Comparison of ENCODE assay signal across 8 cellular contexts in genomic region chr12:64825143-64826011, GRCh38. TPM values are rescaled to one million over a fixed set of nuclear protein-coding genes. Genes with fewer than 3 reads are reported as not detected.
A peak's percentile ranks its signal among the peaks of the same experiment; 100 is the strongest.
DNase-seq lines count a peak whose midpoint lies in the region; ATAC-seq and TF ChIP-seq lines count a peak whose summit lies in the region.

No MANE protein-coding gene starts in this region.

- H3K27ac Mint-ChIP-seq in dendritic cell treated with granulocyte-macrophage colony-stimulating factor and Interleukin-4, amounts not matched to agents 40 ng/mL and 50 ng/mL, for 4 days: no peak overlapping the region
- H3K27ac Mint-ChIP-seq in osteocyte (ENCODE audit: unreplicated experiment): no peak overlapping the region

- H3K27me3 Mint-ChIP-seq in dendritic cell treated with granulocyte-macrophage colony-stimulating factor and Interleukin-4, amounts not matched to agents 40 ng/mL and 50 ng/mL, for 4 days: peaks cover 71% of the 10 kb centered on the region
- peaks cover 71% of the 10 kb centered on the region for H3K27me3 Mint-ChIP-seq in osteocyte (ENCODE audit: unreplicated experiment)

- no peaks in the 10 kb centered on the region for H3K36me3 Mint-ChIP-seq in dendritic cell treated with granulocyte-macrophage colony-stimulating factor and Interleukin-4, amounts not matched to agents 40 ng/mL and 50 ng/mL, for 4 days (ENCODE audit: low read depth)
- H3K36me3 Mint-ChIP-seq in osteocyte (ENCODE audit: unreplicated experiment): no peaks in the 10 kb centered on the region

- H3K9me3 Mint-ChIP-seq in dendritic cell treated with granulocyte-macrophage colony-stimulating factor and Interleukin-4, amounts not matched to agents 40 ng/mL and 50 ng/mL, for 4 days: no peaks in the 10 kb centered on the region
- peaks cover 3% of the 10 kb centered on the region for H3K9me3 Mint-ChIP-seq in osteocyte (ENCODE audit: unreplicated experiment)

- intact Hi-C loops in dendritic cell treated with granulocyte-macrophage colony-stimulating factor and Interleukin-4, amounts not matched to agents 40 ng/mL and 50 ng/mL, for 4 days (cut with micrococcal nuclease): no loop called here

- peak overlapping the region; percentile 72 for H3K4me3 Mint-ChIP-seq in dendritic cell treated with granulocyte-macrophage colony-stimulating factor and Interleukin-4, amounts not matched to agents 40 ng/mL and 50 ng/mL, for 4 days
- H3K4me3 Mint-ChIP-seq in osteocyte (ENCODE audit: unreplicated experiment): peak overlapping the region; percentile 44

- H3K4me1 Mint-ChIP-seq in dendritic cell treated with granulocyte-macrophage colony-stimulating factor and Interleukin-4, amounts not matched to agents 40 ng/mL and 50 ng/mL, for 4 days (ENCODE audit: low read depth): peaks cover 16% of the 10 kb centered on the region
- peaks cover 23% of the 10 kb centered on the region for H3K4me1 Mint-ChIP-seq in osteocyte (ENCODE audit: unreplicated experiment)

- no peak for TF ChIP-seq CTCF in osteocyte (IDR thresholded peaks at IDR 0.05)

- no peak for ATAC-seq in HG03039 (IDR thresholded peaks at IDR 0.05; ENCODE audit: unreplicated experiment)
- ATAC-seq in GM18861 (IDR thresholded peaks at IDR 0.05; ENCODE audit: unreplicated experiment): no peak

- DNase-seq in activated CD8-positive, alpha-beta memory T cell treated with anti-CD3 and anti-CD28 coated beads for 24 hours: peak; percentile 58
- no peak for DNase-seq in activated CD8-positive, alpha-beta memory T cell treated with anti-CD3 and anti-CD28 coated beads, Interleukin-2, amount 50 U/mL, for 4 hours
- DNase-seq in NCI-H510A treated with DMSO at 0.1 percent for 48 hours (lab: John Stamatoyannopoulos, UW): peak; percentile 83
- no peak for DNase-seq in osteocyte (ENCODE audit: extremely low spot score, unreplicated experiment)
- DNase-seq in activated CD4-positive, CD25-positive, alpha-beta regulatory T cell treated with anti-CD3 and anti-CD28 coated beads, Interleukin-2, amount 50 U/mL, for 72 hours: no peak

RNA-seq across cellular contexts. Expression of gene TBC1D30, which starts 0.9 kb away (rescaled TPM):
- 1.2 and 2.0 TPM in 2 replicates for total RNA-seq in osteocyte

Comparison
In these comparisons a context has a peak if more than half of its experiments do, and no peak if none do; other contexts are left out.
1. DNase-seq: peak in activated CD8-positive, alpha-beta memory T cell treated with anti-CD3 and anti-CD28 coated beads for 24 hours (single experiment) and NCI-H510A treated with DMSO at 0.1 percent for 48 hours (single experiment); none in activated CD8-positive, alpha-beta memory T cell treated with anti-CD3 and anti-CD28 coated beads, Interleukin-2, amount 50 U/mL, for 4 hours (single experiment), osteocyte (single experiment) and activated CD4-positive, CD25-positive, alpha-beta regulatory T cell treated with anti-CD3 and anti-CD28 coated beads, Interleukin-2, amount 50 U/mL, for 72 hours (single experiment).